26 cellular contexts compared by ENCODE assay signal in genomic region chr2:83516503-83516902, GRCh38.
DNase-seq lines count a peak whose midpoint lies in the region; ATAC-seq and TF ChIP-seq lines count a peak whose summit lies in the region.
"Had no signal": no experiment of that assay in that cellular context is flagged by ENCODE, and none has a peak within 500 bp of the region (broad histone marks: within the 10 kb centered on the region; RNA-seq: fewer than 3 reads in every experiment).

No MANE protein-coding gene starts in this region.

- POLR2A ChIA-PET in SK-N-SH (lab: Yijun Ruan, JAX), result no interaction called here
- POLR2A ChIA-PET in CD4-positive, alpha-beta T cell (lab: Charles Lee), result no interaction called here

- no peaks in the 10 kb centered on the region for H3K79me2 ChIP-seq in SK-N-SH (ENCODE audit: insufficient read depth)
- no peaks in the 10 kb centered on the region for H3K79me2 ChIP-seq in OCI-LY1 (ENCODE audit: insufficient read depth, low read length)
- H3K79me2 ChIP-seq: hepatocyte had no signal

- no peak for TF ChIP-seq POLR2A in testis (IDR thresholded peaks at IDR 0.05)
- no peak for TF ChIP-seq POLR2A in esophagus muscularis mucosa (IDR thresholded peaks at IDR 0.05; ENCODE audit: low read depth)

- H4K20me1 ChIP-seq in SK-N-SH (ENCODE audit: insufficient read depth), result no peaks in the 10 kb centered on the region
- no peaks in the 10 kb centered on the region for H4K20me1 ChIP-seq in OCI-LY1 (ENCODE audit: insufficient read depth, low read length)

- no peak overlapping the region for H3K27ac ChIP-seq in SK-N-SH (ENCODE audit: low read depth in 2 of 2, low read length in 1 of 2)
- H3K27ac ChIP-seq in OCI-LY1 (ENCODE audit: low read depth, low read length, poor library complexity, severe bottlenecking), result no peak overlapping the region
- H3K27ac ChIP-seq in testis, result no peak overlapping the region
- no peak overlapping the region for H3K27ac ChIP-seq in CD4-positive, alpha-beta T cell (ENCODE audit: low read depth, low read length)
- no peak overlapping the region for H3K27ac ChIP-seq in esophagus muscularis mucosa (replicated peaks in 1 of 4)
- H3K27ac ChIP-seq: gastrocnemius medialis, hepatocyte, left ventricle myocardium inferior, prostate gland, skin epidermis, tibial nerve had no signal

- no peak for DNase-seq in SK-N-SH
- DNase-seq in endothelial cell (ENCODE audit: low spot score), result no peak
- DNase-seq in testis, result peak; percentile 26
- DNase-seq in CD4-positive, alpha-beta T cell, result no peak
- DNase-seq in NCI-H774 (lab: John Stamatoyannopoulos, UW), result no peak
- no peak for DNase-seq in esophagus muscularis mucosa (ENCODE audit: extremely low spot score)
- DNase-seq: activated B cell treated with CpG ODN at 0.5 μM for 24 hours; activated CD4-positive, alpha-beta T cell treated with anti-CD3 and anti-CD28 coated beads, Interleukin-2, amount 50 U/mL, for 1 hour; activated CD8-positive, alpha-beta memory T cell treated with anti-CD3 and anti-CD28 coated beads, Interleukin-2, amount 10 ng/mL, durations not matched to agents 7 days and 5 days; activated T-cell treated with anti-CD3 and anti-CD28 coated beads, Interleukin-2, amount 50 U/mL, for 48 hours; CD4-positive, alpha-beta memory T cell; gastrocnemius medialis; left ventricle myocardium inferior; NCI-H2029 treated with DMSO at 0.1 percent for 48 hours; NCI-H345; NCI-H748 treated with DMSO at 0.1 percent for 48 hours; SHP77 had no signal

- ATAC-seq in SK-N-SH treated with all-trans-retinoic acid at 6 μM for 48 hours, result no peak
- no peak for ATAC-seq in CD4-positive, alpha-beta T cell (ENCODE audit: poor library complexity)
- ATAC-seq: activated CD8-positive, alpha-beta memory T cell treated with anti-CD3 and anti-CD28 coated beads, Interleukin-2, amount 10 ng/mL, durations not matched to agents 7 days and 5 days; gastrocnemius medialis had no signal

- no peak overlapping the region for H3K4me2 ChIP-seq in SK-N-SH
- H3K4me2 ChIP-seq in OCI-LY1 (ENCODE audit: low read length), result no peak overlapping the region
- H3K4me2 ChIP-seq: hepatocyte had no signal

- H3K4me1 ChIP-seq in SK-N-SH (ENCODE audit: control insufficient read depth in 1 of 2, insufficient read depth in 2 of 2, low read depth in 1 of 2, low read length in 1 of 2) (no peaks in the 10 kb centered on the region), OCI-LY1 (ENCODE audit: insufficient read depth, low read length, severe bottlenecking) (no peaks in the 10 kb centered on the region), testis (no peaks in the 10 kb centered on the region), esophagus muscularis mucosa (no peaks in the 10 kb centered on the region)
- H3K4me1 ChIP-seq: gastrocnemius medialis, left ventricle myocardium inferior, prostate gland, tibial nerve had no signal

- no peak overlapping the region for H3K27ac Mint-ChIP-seq in endothelial cell (ENCODE audit: unreplicated experiment)
- H3K27ac Mint-ChIP-seq in CD4-positive, alpha-beta T cell, result no peak overlapping the region
- H3K27ac Mint-ChIP-seq: activated B cell treated with CpG ODN at 0.5 μM for 24 hours; activated CD8-positive, alpha-beta memory T cell treated with anti-CD3 and anti-CD28 coated beads, Interleukin-2, amount 10 ng/mL, durations not matched to agents 7 days and 5 days; CD4-positive, alpha-beta memory T cell; dendritic cell treated with granulocyte-macrophage colony-stimulating factor and Interleukin-4, amounts not matched to agents 40 ng/mL and 50 ng/mL, for 4 days; IgD-negative memory B cell had no signal

- H3K9me3 Mint-ChIP-seq in endothelial cell (ENCODE audit: unreplicated experiment), result no peaks in the 10 kb centered on the region
- H3K9me3 Mint-ChIP-seq in CD4-positive, alpha-beta T cell, result peaks cover 10% of the 10 kb centered on the region

- WGBS in SK-N-SH (ENCODE audit: low lambda C conversion rate), result 28% methylated on average over 3 of the region's 3 CpGs
- 40 to 46% methylated on average over 3 of the region's 3 CpGs for WGBS in testis, 2 donors
- WGBS in esophagus muscularis mucosa, result 45% methylated on average over 3 of the region's 3 CpGs

- intact Hi-C loops in testis (cut with DNase I; ENCODE audit: low total_unique reads), result no loop called here
- intact Hi-C loops in CD4-positive, alpha-beta T cell (cut with DNase I, micrococcal nuclease), result no loop called here
- intact Hi-C loops in esophagus muscularis mucosa (cut with DNase I), result no loop called here

- H3K27me3 Mint-ChIP-seq in endothelial cell (ENCODE audit: unreplicated experiment), result no peaks in the 10 kb centered on the region
- no peaks in the 10 kb centered on the region for H3K27me3 Mint-ChIP-seq in CD4-positive, alpha-beta T cell
- H3K27me3 Mint-ChIP-seq: activated B cell treated with CpG ODN at 0.5 μM for 24 hours; activated CD8-positive, alpha-beta memory T cell treated with anti-CD3 and anti-CD28 coated beads, Interleukin-2, amount 10 ng/mL, durations not matched to agents 7 days and 5 days; CD4-positive, alpha-beta memory T cell; central memory CD8-positive, alpha-beta T cell; dendritic cell treated with granulocyte-macrophage colony-stimulating factor and Interleukin-4, amounts not matched to agents 40 ng/mL and 50 ng/mL, for 4 days; IgD-negative memory B cell had no signal

- no peaks in the 10 kb centered on the region for H3K9me3 ChIP-seq in SK-N-SH
- no peaks in the 10 kb centered on the region for H3K9me3 ChIP-seq in OCI-LY1 (ENCODE audit: low read length)
- no peaks in the 10 kb centered on the region for H3K9me3 ChIP-seq in testis
- no peaks in the 10 kb centered on the region for H3K9me3 ChIP-seq in CD4-positive, alpha-beta T cell (ENCODE audit: control insufficient read depth, low read length)
- H3K9me3 ChIP-seq in esophagus muscularis mucosa, result peaks cover 0 to 4% (median 0%) of the 10 kb centered on the region in 4 donors
- H3K9me3 ChIP-seq: gastrocnemius medialis, prostate gland had no signal

- H3K36me3 Mint-ChIP-seq in endothelial cell (ENCODE audit: low read depth, unreplicated experiment), result peaks cover 4% of the 10 kb centered on the region
- no peaks in the 10 kb centered on the region for H3K36me3 Mint-ChIP-seq in CD4-positive, alpha-beta T cell (ENCODE audit: low read depth)
- H3K36me3 Mint-ChIP-seq: activated CD8-positive, alpha-beta memory T cell treated with anti-CD3 and anti-CD28 coated beads, Interleukin-2, amount 10 ng/mL, durations not matched to agents 7 days and 5 days; CD4-positive, alpha-beta memory T cell; IgD-negative memory B cell had no signal

- H2AFZ ChIP-seq in SK-N-SH (ENCODE audit: low read depth) (no peak overlapping the region), OCI-LY1 (ENCODE audit: low read length) (no peak overlapping the region)
- H2AFZ ChIP-seq: hepatocyte had no signal

- no peak overlapping the region for H3K4me3 Mint-ChIP-seq in endothelial cell (ENCODE audit: unreplicated experiment)
- H3K4me3 Mint-ChIP-seq in CD4-positive, alpha-beta T cell, result no peak overlapping the region
- H3K4me3 Mint-ChIP-seq: activated B cell treated with CpG ODN at 0.5 μM for 24 hours; activated CD8-positive, alpha-beta memory T cell treated with anti-CD3 and anti-CD28 coated beads, Interleukin-2, amount 10 ng/mL, durations not matched to agents 7 days and 5 days; CD4-positive, alpha-beta memory T cell; central memory CD8-positive, alpha-beta T cell; dendritic cell treated with granulocyte-macrophage colony-stimulating factor and Interleukin-4, amounts not matched to agents 40 ng/mL and 50 ng/mL, for 4 days; IgD-negative memory B cell had no signal

- H3K27me3 ChIP-seq in SK-N-SH (ENCODE audit: insufficient read depth), result no peaks in the 10 kb centered on the region
- H3K27me3 ChIP-seq in OCI-LY1 (ENCODE audit: insufficient read depth, low read length), result no peaks in the 10 kb centered on the region
- no peaks in the 10 kb centered on the region for H3K27me3 ChIP-seq in testis
- H3K27me3 ChIP-seq in CD4-positive, alpha-beta T cell (ENCODE audit: control insufficient read depth, insufficient read depth, low read length), result no peaks in the 10 kb centered on the region
- H3K27me3 ChIP-seq in esophagus muscularis mucosa, result no peaks in the 10 kb centered on the region
- H3K27me3 ChIP-seq: gastrocnemius medialis, hepatocyte, tibial nerve had no signal

- no peaks in the 10 kb centered on the region for H3K9me2 ChIP-seq in SK-N-SH
- H3K9me2 ChIP-seq in OCI-LY1 (ENCODE audit: low read depth, low read length), result no peaks in the 10 kb centered on the region

- no peaks in the 10 kb centered on the region for H3F3A ChIP-seq in SK-N-SH (replicated peaks; ENCODE audit: insufficient read depth)
- H3F3A ChIP-seq in OCI-LY1 (ENCODE audit: insufficient read depth, low read length), result no peaks in the 10 kb centered on the region

- no peaks in the 10 kb centered on the region for H3K4me1 Mint-ChIP-seq in endothelial cell (ENCODE audit: unreplicated experiment)
- no peaks in the 10 kb centered on the region for H3K4me1 Mint-ChIP-seq in CD4-positive, alpha-beta T cell (ENCODE audit: low read depth)
- H3K4me1 Mint-ChIP-seq: activated B cell treated with CpG ODN at 0.5 μM for 24 hours; activated CD8-positive, alpha-beta memory T cell treated with anti-CD3 and anti-CD28 coated beads, Interleukin-2, amount 10 ng/mL, durations not matched to agents 7 days and 5 days; CD4-positive, alpha-beta memory T cell; central memory CD8-positive, alpha-beta T cell; IgD-negative memory B cell had no signal

- TF ChIP-seq CTCF in SK-N-SH (IDR thresholded peaks at IDR 0.05) (peak; percentile 46), OCI-LY1 (IDR thresholded peaks at IDR 0.05; ENCODE audit: low read length) (peak; percentile 31; the same call in 1 of the 2 replicates), endothelial cell (IDR thresholded peaks at IDR 0.05; ENCODE audit: unreplicated experiment) (peak; percentile 55), testis (IDR thresholded peaks at IDR 0.05) (no peak), esophagus muscularis mucosa (IDR thresholded peaks at IDR 0.05) (no peak)
- no peak for TF ChIP-seq CTCF in CD4-positive, alpha-beta T cell (IDR thresholded peaks at IDR 0.05)

- H3K9ac ChIP-seq in SK-N-SH, result no peak overlapping the region
- H3K9ac ChIP-seq in OCI-LY1 (ENCODE audit: low read length), result no peak overlapping the region

- no peak for TF ChIP-seq EP300 in SK-N-SH (IDR thresholded peaks at IDR 0.05; ENCODE audit: borderline replicate concordance in 1 of 2, low read depth in 1 of 2, low read length in 1 of 2)
- TF ChIP-seq EP300 in esophagus muscularis mucosa (IDR thresholded peaks at IDR 0.05), result no peak

- TF ChIP-seq RAD21 in SK-N-SH (IDR thresholded peaks at IDR 0.05; ENCODE audit: low read length), result no peak

- no peak overlapping the region for H3K4me3 ChIP-seq in SK-N-SH (ENCODE audit: low read depth in 2 of 2, low read length in 1 of 2)
- H3K4me3 ChIP-seq in OCI-LY1 (ENCODE audit: low read depth, low read length, poor library complexity, severe bottlenecking), result no peak overlapping the region
- no peak overlapping the region for H3K4me3 ChIP-seq in testis
- no peak overlapping the region for H3K4me3 ChIP-seq in esophagus muscularis mucosa
- H3K4me3 ChIP-seq: gastrocnemius medialis, hepatocyte, left ventricle myocardium inferior, prostate gland, skin epidermis, tibial nerve had no signal

- H3K36me3 ChIP-seq in SK-N-SH (replicated peaks in 1 of 2; ENCODE audit: control insufficient read depth in 1 of 2, insufficient read depth in 2 of 2, low read length in 1 of 2) (no peaks in the 10 kb centered on the region), OCI-LY1 (ENCODE audit: insufficient read depth, low read length) (no peaks in the 10 kb centered on the region), testis (ENCODE audit: low read depth, missing control alignments) (no peaks in the 10 kb centered on the region), esophagus muscularis mucosa (no peaks in the 10 kb centered on the region)
- H3K36me3 ChIP-seq: gastrocnemius medialis, left ventricle myocardium inferior, prostate gland, tibial nerve had no signal

- CTCF ChIA-PET in SK-N-SH (lab: Yijun Ruan, JAX), result interaction anchor here (1.0 to 1.6 kb wide), 2 partner anchors 13 to 35 kb away, joined by 3 to 4 read pairs; no protein-coding TSS in a partner anchor
- CTCF ChIA-PET in CD4-positive, alpha-beta T cell (lab: Charles Lee), result no interaction called here

Comparison
In these comparisons a context has a peak if more than half of its experiments do, and no peak if none do; other contexts are left out.
1. CTCF ChIP-seq: peak in SK-N-SH (single experiment), OCI-LY1 (single experiment) and endothelial cell (single experiment); none in testis (0 of 3), CD4-positive, alpha-beta T cell (single experiment) and esophagus muscularis mucosa (0 of 3).